ENCODE assay signal across 7 cellular contexts in the genomic region with DNA sequence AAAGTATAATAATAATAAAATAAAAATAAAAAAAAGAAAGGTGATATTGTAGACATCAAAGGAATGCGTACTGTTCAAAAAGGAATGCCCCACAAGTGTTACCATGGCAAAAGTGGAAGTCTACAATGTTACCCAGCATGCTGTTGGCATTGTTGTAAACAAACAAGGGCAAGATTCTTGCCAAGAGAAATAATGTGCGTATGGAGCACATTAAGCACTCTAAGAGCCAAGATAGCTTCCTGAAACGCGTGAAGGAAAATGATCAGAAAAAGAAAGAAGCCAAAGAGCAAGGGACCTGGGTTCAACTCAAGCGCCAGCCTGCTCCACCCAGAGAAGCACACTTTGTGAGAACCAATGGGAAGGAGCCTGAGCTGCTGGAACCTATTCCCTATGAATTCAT. TPM values are rescaled to one million over a fixed set of nuclear protein-coding genes. Genes with fewer than 3 reads are reported as not detected.
DNase-seq lines count a peak whose midpoint lies in the region; TF ChIP-seq lines count a peak whose summit lies in the region.
"Not testable (repeated sequence)": the region's sequence is repeated elsewhere in the genome, so short reads cannot be mapped to it uniquely, and the experiment has no call there.

No MANE protein-coding gene starts in this region.

- H3K9me3 Mint-ChIP-seq in Caco-2 (ENCODE audit: unreplicated experiment); chondrocyte (ENCODE audit: low read depth): not testable (repeated sequence)

- H3K4me1 ChIP-seq in Caco-2 (peaks cover 30% of the 10 kb centered on the region), sigmoid colon (peaks cover 0 to 73% (median 52%) of the 10 kb centered on the region in 4 donors)

- CTCF ChIA-PET in Caco-2 (lab: Charles Lee) = not testable (repeated sequence)

- H3K27me3 ChIP-seq in Caco-2 (replicated peaks; ENCODE audit: control insufficient read depth, insufficient read depth, low read length); sigmoid colon: not testable (repeated sequence)

- 83 to 89% methylated on average over 5 of the region's 5 CpGs for WGBS in sigmoid colon, 2 donors

- peak overlapping the region; percentile 48 for H3K27ac Mint-ChIP-seq in Caco-2 (ENCODE audit: unreplicated experiment)
- H3K27ac Mint-ChIP-seq in chondrocyte (ENCODE audit: unreplicated experiment) = peak overlapping the region; percentile 93

- H3K4me3 Mint-ChIP-seq in Caco-2 (ENCODE audit: unreplicated experiment); chondrocyte (ENCODE audit: unreplicated experiment): not testable (repeated sequence)

- peaks cover 69% of the 10 kb centered on the region for H3K36me3 Mint-ChIP-seq in Caco-2 (ENCODE audit: insufficient read depth, unreplicated experiment)
- peaks cover 21% of the 10 kb centered on the region for H3K36me3 Mint-ChIP-seq in chondrocyte (ENCODE audit: low read depth)

- H3K9me3 ChIP-seq in Caco-2, sigmoid colon: not testable (repeated sequence)

- H3K4me1 Mint-ChIP-seq in Caco-2 (ENCODE audit: low read depth, unreplicated experiment) (peaks cover 16% of the 10 kb centered on the region), chondrocyte (ENCODE audit: low read depth) (peaks cover 42% of the 10 kb centered on the region)

- BruUV-seq in Caco-2 (replicated peaks; lab: Mats Ljungman, UMichigan) = not testable (repeated sequence)

- not testable (repeated sequence) for TF ChIP-seq POLR2A in sigmoid colon (IDR thresholded peaks at IDR 0.05)

- not testable (repeated sequence) for H3K36me3 ChIP-seq in Caco-2 (ENCODE audit: control insufficient read depth, insufficient read depth, low read length)
- H3K36me3 ChIP-seq in sigmoid colon = peaks cover 8 to 34% (median 12%) of the 10 kb centered on the region in 4 donors

- H3K4me3 ChIP-seq in Caco-2 (ENCODE audit: low read depth, low read length); foreskin fibroblast (ENCODE audit: low read depth in 1 of 2, low read length in 2 of 2); sigmoid colon: not testable (repeated sequence)

- H3K27ac ChIP-seq in epithelial cell of prostate (peak overlapping the region; percentile 96), sigmoid colon (peak overlapping the region; percentile 81 to 94 (median 88))

- intact Hi-C loops in Caco-2 (cut with micrococcal nuclease; ENCODE audit: unreplicated experiment); sigmoid colon (cut with DNase I): not testable (repeated sequence)

- POLR2A ChIA-PET in Caco-2 (lab: Charles Lee) = not testable (repeated sequence)

- not testable (repeated sequence) for DNase-seq in Caco-2; chondrocyte (ENCODE audit: low spot score); epithelial cell of prostate (ENCODE audit: low read depth, low spot score); sigmoid colon
- DNase-seq in M059J (ENCODE audit: low read depth) = peak; percentile 15
- DNase-seq in astrocyte of the hippocampus (ENCODE audit: low read depth, low spot score) = peak; percentile 51
- peak; percentile 15 to 49 for DNase-seq in foreskin fibroblast

- not testable (repeated sequence) for TF ChIP-seq EP300 in sigmoid colon (IDR thresholded peaks at IDR 0.05)

- not testable (repeated sequence) for TF ChIP-seq CTCF in Caco-2 (IDR thresholded peaks at IDR 0.05; ENCODE audit: insufficient read depth in 1 of 2, low read depth in 1 of 2, low read length in 1 of 2, severe bottlenecking in 1 of 2, unreplicated experiment in 1 of 2); chondrocyte (IDR thresholded peaks at IDR 0.05); foreskin fibroblast (IDR thresholded peaks at IDR 0.05; ENCODE audit: low read depth, low read length); sigmoid colon (IDR thresholded peaks at IDR 0.05)

- H3K27me3 Mint-ChIP-seq in Caco-2 (ENCODE audit: insufficient read depth, unreplicated experiment); chondrocyte (ENCODE audit: low read depth): not testable (repeated sequence)

RNA-seq across cellular contexts. Expression of a gene that starts 57.2 kb away (rescaled TPM):
- 80.9 and 85.0 TPM in 2 replicates for total RNA-seq in Caco-2 (2022)
- total RNA-seq in M059J (2014; rRNA removed; shearing (Covaris generic)) = 20.4 and 33.3 TPM in 2 replicates
- total RNA-seq in chondrocyte = 74.1 to 101 TPM (median 94.7 TPM) in 3 replicates
- 100 to 1,000 TPM; 159 to 257 (median 196) TPM for total RNA-seq in sigmoid colon
- 10 to 100 TPM; 16.8 to 20.1 (median 19.5) TPM for polyA plus RNA-seq in sigmoid colon
